Comparison of ENCODE assay signal across 11 cellular contexts in the genomic region with DNA sequence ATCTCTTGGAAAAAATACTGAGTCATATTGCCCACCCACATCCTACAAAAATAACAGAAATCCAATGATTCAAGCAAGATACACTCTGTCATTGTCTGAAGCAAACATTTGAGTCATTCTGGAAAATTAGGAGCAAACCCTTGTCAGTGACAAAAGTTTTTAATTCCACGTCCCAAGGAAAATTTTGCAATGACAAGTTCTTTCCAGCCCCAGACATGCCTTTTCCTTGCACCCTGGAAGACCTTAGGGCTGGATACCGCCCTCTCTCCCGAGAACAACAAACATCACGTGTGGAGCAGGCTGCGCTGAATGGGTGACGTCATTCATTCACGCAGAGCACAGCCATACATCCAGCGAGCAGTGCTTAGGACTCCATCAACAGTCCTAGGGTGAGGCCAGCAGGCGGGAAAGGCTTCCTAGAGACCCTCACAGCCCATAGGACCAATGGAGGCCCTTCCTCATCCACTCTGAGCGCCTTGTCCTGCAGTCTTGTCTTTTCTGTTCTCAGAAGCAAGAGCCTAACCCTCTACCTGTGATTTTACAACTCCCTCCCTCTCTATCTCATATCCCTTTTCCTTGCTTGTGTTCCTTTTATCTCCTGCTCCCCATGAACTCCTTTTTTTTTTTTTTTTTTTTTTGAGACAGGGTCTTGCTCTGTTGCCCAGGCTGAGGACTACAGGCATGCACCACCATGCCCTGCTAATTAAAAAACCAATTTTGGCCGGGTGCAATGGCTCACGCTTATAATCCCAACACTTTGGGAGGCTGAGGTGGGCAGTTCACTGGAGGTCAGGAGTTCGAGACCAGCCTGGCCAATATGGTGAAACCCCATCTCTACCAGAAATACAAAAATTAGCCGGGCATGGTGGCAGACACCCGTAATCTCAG. TPM values are rescaled to one million over a fixed set of nuclear protein-coding genes. Genes with fewer than 3 reads are reported as not detected.
DNase-seq lines count a peak whose midpoint lies in the region; ATAC-seq and TF ChIP-seq lines count a peak whose summit lies in the region.
"Had no signal": no experiment of that assay in that cellular context is flagged by ENCODE, and none has a peak within 500 bp of the region (broad histone marks: within the 10 kb centered on the region; RNA-seq: fewer than 3 reads in every experiment).

No MANE protein-coding gene starts in this region.

- no peaks in the 10 kb centered on the region for H3K27me3 ChIP-seq in lower lobe of right lung (ENCODE audit: low read depth)

- ATAC-seq in lower lobe of right lung, result peak; percentile 77 to 84

- H3K27ac ChIP-seq in lower lobe of right lung, result no peak overlapping the region

- peak; percentile 58 for DNase-seq in AG08395 (ENCODE audit: low spot score)
- DNase-seq in NCI-H146 treated with DMSO at 0.1 percent for 48 hours (lab: John Stamatoyannopoulos, UW; ENCODE audit: unreplicated experiment), result peak; percentile 41
- DNase-seq in choroid plexus epithelial cell (ENCODE audit: low read depth), result peak; percentile 75
- no peak for DNase-seq in lower lobe of right lung
- DNase-seq in activated CD4-positive, alpha-beta T cell treated with anti-CD3 and anti-CD28 coated beads, Interleukin-2, amount 50 U/mL, for 1 hour, result no peak
- no peak for DNase-seq in NCI-H2196 treated with DMSO at 0.1 percent for 48 hours (lab: John Stamatoyannopoulos, UW; ENCODE audit: unreplicated experiment)
- DNase-seq in cerebellum (ENCODE audit: low spot score), result no peak
- DNase-seq in germinal center (ENCODE audit: low spot score), result no peak
- DNase-seq: activated effector memory CD4-positive, alpha-beta T cell treated with Interleukin-2 at 50 U/mL for 16 hours; AML-193; NCI-H226 had no signal

- no peaks in the 10 kb centered on the region for H3K36me3 ChIP-seq in lower lobe of right lung

- TF ChIP-seq CTCF in choroid plexus epithelial cell (conservative IDR thresholded peaks at IDR 0.05; ENCODE audit: low read depth, low read length) (no peak), lower lobe of right lung (IDR thresholded peaks at IDR 0.05) (no peak)

- no peaks in the 10 kb centered on the region for H3K4me1 ChIP-seq in lower lobe of right lung

- H3K9me3 ChIP-seq in lower lobe of right lung, result no peaks in the 10 kb centered on the region

- H3K4me3 ChIP-seq in choroid plexus epithelial cell (ENCODE audit: low read depth, low read length) (no peak overlapping the region), lower lobe of right lung (no peak overlapping the region)

- intact Hi-C loops in lower lobe of right lung (cut with DNase I), result no loop called here

RNA-seq across cellular contexts. Expression of a gene that starts 23.6 kb away (rescaled TPM):
- total RNA-seq in lower lobe of right lung, result 17.9 TPM
- total RNA-seq in cerebellum, result 19.4 TPM

Comparison
In these comparisons a context has a peak if more than half of its experiments do, and no peak if none do; other contexts are left out.
1. DNase-seq: peak in AG08395 (single experiment), NCI-H146 treated with DMSO at 0.1 percent for 48 hours (single experiment) and choroid plexus epithelial cell (single experiment); none in lower lobe of right lung (single experiment), activated CD4-positive, alpha-beta T cell treated with anti-CD3 and anti-CD28 coated beads, Interleukin-2, amount 50 U/mL, for 1 hour (single experiment), NCI-H2196 treated with DMSO at 0.1 percent for 48 hours (single experiment), cerebellum (single experiment) and germinal center (single experiment).